13 cellular contexts compared by ENCODE assay signal in the genomic region with DNA sequence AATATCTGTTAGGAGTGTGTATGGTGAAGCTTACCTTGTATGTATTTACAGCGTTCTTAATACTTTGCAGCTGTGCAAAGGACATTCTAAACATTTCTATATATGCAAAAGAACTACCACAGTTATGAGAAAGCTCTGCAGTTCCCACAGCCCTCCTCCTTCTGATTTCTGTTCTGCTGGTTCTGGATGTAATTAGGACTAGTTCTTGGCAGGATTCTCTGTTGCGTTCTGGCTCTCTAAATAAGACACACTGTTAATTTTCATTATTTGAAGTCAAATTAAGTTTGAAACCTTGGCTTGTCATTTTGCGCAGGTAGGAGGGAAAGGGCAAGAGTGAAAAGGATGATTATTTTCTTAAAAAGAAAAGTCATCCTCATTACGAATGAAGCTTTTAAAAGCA.
A peak's percentile ranks its signal among the peaks of the same experiment; 100 is the strongest.
DNase-seq lines count a peak whose midpoint lies in the region; ATAC-seq and TF ChIP-seq lines count a peak whose summit lies in the region.
"Had no signal": no experiment of that assay in that cellular context is flagged by ENCODE, and none has a peak within 500 bp of the region (broad histone marks: within the 10 kb centered on the region; RNA-seq: fewer than 3 reads in every experiment).

No MANE protein-coding gene starts in this region.

- H3K4me1 ChIP-seq in cardiac muscle cell (ENCODE audit: low read depth) (no peaks in the 10 kb centered on the region), right cardiac atrium (ENCODE audit: control insufficient read depth, insufficient read depth, low read length) (no peaks in the 10 kb centered on the region)

- H3K27me3 ChIP-seq in cardiac muscle cell (no peaks in the 10 kb centered on the region), right cardiac atrium (ENCODE audit: control insufficient read depth, insufficient read depth) (no peaks in the 10 kb centered on the region)
- H3K27me3 ChIP-seq: BLaER1 treated with 17β-estradiol and CSF1 and Interleukin-3, amounts not matched to agents 10 nM and 100 nM had no signal

- peaks cover 24% of the 10 kb centered on the region for H3K36me3 Mint-ChIP-seq in activated T-helper 1 cell treated with anti-CD3 and anti-CD28 coated beads, Interleukin-12 subunit alpha, Interleukin-12 subunit beta, Interleukin-2, Interleukin-4 antibody, amounts not matched to agents 30 ng/mL and 10 ng/mL and 1 ng/mL, durations not matched to agents 14 hours and 24 hours and 36 hours (ENCODE audit: low read depth)

- H3K27me3 Mint-ChIP-seq in activated T-helper 1 cell treated with anti-CD3 and anti-CD28 coated beads, Interleukin-12 subunit alpha, Interleukin-12 subunit beta, Interleukin-2, Interleukin-4 antibody, amounts not matched to agents 30 ng/mL and 10 ng/mL and 1 ng/mL, durations not matched to agents 14 hours and 24 hours and 36 hours (ENCODE audit: insufficient read depth): no peaks in the 10 kb centered on the region
- H3K27me3 Mint-ChIP-seq in stimulated activated naive CD8-positive, alpha-beta T cell treated with anti-CD3 and anti-CD28 coated beads, Interleukin-15, amount 100 ng/mL, for 72 hours: no peaks in the 10 kb centered on the region
- H3K27me3 Mint-ChIP-seq: CD4-positive, CD25-positive, alpha-beta regulatory T cell had no signal

- intact Hi-C loops in right cardiac atrium (cut with DNase I): no loop called here
- intact Hi-C loops in activated T-helper 1 cell treated with anti-CD3 and anti-CD28 coated beads, Interleukin-12 subunit alpha, Interleukin-12 subunit beta, Interleukin-2, Interleukin-4 antibody, amounts not matched to agents 30 ng/mL and 10 ng/mL and 1 ng/mL, durations not matched to agents 14 hours and 24 hours and 36 hours (cut with micrococcal nuclease): no loop called here

- no peak overlapping the region for H3K4me3 Mint-ChIP-seq in activated T-helper 1 cell treated with anti-CD3 and anti-CD28 coated beads, Interleukin-12 subunit alpha, Interleukin-12 subunit beta, Interleukin-2, Interleukin-4 antibody, amounts not matched to agents 30 ng/mL and 10 ng/mL and 1 ng/mL, durations not matched to agents 14 hours and 24 hours and 36 hours
- H3K4me3 Mint-ChIP-seq in stimulated activated naive CD8-positive, alpha-beta T cell treated with anti-CD3 and anti-CD28 coated beads, Interleukin-15, amount 100 ng/mL, for 72 hours: no peak overlapping the region
- H3K4me3 Mint-ChIP-seq: CD4-positive, CD25-positive, alpha-beta regulatory T cell had no signal

- peaks cover 6% of the 10 kb centered on the region for H3K4me1 Mint-ChIP-seq in activated T-helper 1 cell treated with anti-CD3 and anti-CD28 coated beads, Interleukin-12 subunit alpha, Interleukin-12 subunit beta, Interleukin-2, Interleukin-4 antibody, amounts not matched to agents 30 ng/mL and 10 ng/mL and 1 ng/mL, durations not matched to agents 14 hours and 24 hours and 36 hours (ENCODE audit: low read depth)
- H3K4me1 Mint-ChIP-seq in stimulated activated naive CD8-positive, alpha-beta T cell treated with anti-CD3 and anti-CD28 coated beads, Interleukin-15, amount 100 ng/mL, for 72 hours: peaks cover 11% of the 10 kb centered on the region

- DNase-seq in cardiac muscle cell (ENCODE audit: low read depth in 1 of 2, low spot score in 1 of 2): no peak
- DNase-seq in right cardiac atrium: no peak
- peak; percentile 62 for DNase-seq in fibroblast of peridontal ligament (ENCODE audit: extremely low read depth)
- no peak for DNase-seq in activated T-helper 1 cell treated with anti-CD3 and anti-CD28 coated beads, Interleukin-12 subunit alpha, Interleukin-12 subunit beta, Interleukin-2, Interleukin-4 antibody, amounts not matched to agents 30 ng/mL and 10 ng/mL and 1 ng/mL, durations not matched to agents 14 hours and 24 hours and 36 hours (ENCODE audit: low spot score)
- DNase-seq in GM19240 (ENCODE audit: insufficient read length, low spot score): no peak
- DNase-seq in stimulated activated naive CD8-positive, alpha-beta T cell treated with anti-CD3 and anti-CD28 coated beads, Interleukin-15, amount 100 ng/mL, for 72 hours: no peak
- DNase-seq: AML-193; CD4-positive, CD25-positive, alpha-beta regulatory T cell had no signal

- ATAC-seq in right cardiac atrium: no peak
- peak; percentile 76 for ATAC-seq in SK-N-SH treated with all-trans-retinoic acid at 6 μM for 48 hours
- no peak for ATAC-seq in stimulated activated naive CD8-positive, alpha-beta T cell treated with anti-CD3 and anti-CD28 coated beads, Interleukin-15, amount 100 ng/mL, for 72 hours
- ATAC-seq in activated CD4-positive, CD25-positive, alpha-beta regulatory T cell treated with anti-CD3 and anti-CD28 coated beads, Interleukin-2, amount 50 U/mL, for 24 hours: no peak

- TF ChIP-seq CTCF in cardiac muscle cell (IDR thresholded peaks at IDR 0.05; ENCODE audit: low read depth, low read length): no peak

- no peaks in the 10 kb centered on the region for H3K9me3 Mint-ChIP-seq in activated T-helper 1 cell treated with anti-CD3 and anti-CD28 coated beads, Interleukin-12 subunit alpha, Interleukin-12 subunit beta, Interleukin-2, Interleukin-4 antibody, amounts not matched to agents 30 ng/mL and 10 ng/mL and 1 ng/mL, durations not matched to agents 14 hours and 24 hours and 36 hours
- no peaks in the 10 kb centered on the region for H3K9me3 Mint-ChIP-seq in stimulated activated naive CD8-positive, alpha-beta T cell treated with anti-CD3 and anti-CD28 coated beads, Interleukin-15, amount 100 ng/mL, for 72 hours
- H3K9me3 Mint-ChIP-seq: CD4-positive, CD25-positive, alpha-beta regulatory T cell had no signal

- H3K27ac ChIP-seq in cardiac muscle cell (peak overlapping the region; percentile 45), right cardiac atrium (ENCODE audit: low read length) (no peak overlapping the region)
- H3K27ac ChIP-seq: 22Rv1; BLaER1 treated with 17β-estradiol and CSF1 and Interleukin-3, amounts not matched to agents 10 nM and 100 nM had no signal

- H3K36me3 ChIP-seq in cardiac muscle cell: peaks cover 17% of the 10 kb centered on the region

- H3K4me3 ChIP-seq in cardiac muscle cell (no peak overlapping the region), right cardiac atrium (ENCODE audit: low read length) (no peak overlapping the region)
- H3K4me3 ChIP-seq: BLaER1 treated with 17β-estradiol and CSF1 and Interleukin-3, amounts not matched to agents 10 nM and 100 nM; HAP-1 had no signal

- H3K27ac Mint-ChIP-seq in activated T-helper 1 cell treated with anti-CD3 and anti-CD28 coated beads, Interleukin-12 subunit alpha, Interleukin-12 subunit beta, Interleukin-2, Interleukin-4 antibody, amounts not matched to agents 30 ng/mL and 10 ng/mL and 1 ng/mL, durations not matched to agents 14 hours and 24 hours and 36 hours: no peak overlapping the region
- no peak overlapping the region for H3K27ac Mint-ChIP-seq in stimulated activated naive CD8-positive, alpha-beta T cell treated with anti-CD3 and anti-CD28 coated beads, Interleukin-15, amount 100 ng/mL, for 72 hours
- H3K27ac Mint-ChIP-seq: CD4-positive, CD25-positive, alpha-beta regulatory T cell had no signal

- 67% methylated on average over 4 of the region's 4 CpGs for WGBS in right cardiac atrium

- no peaks in the 10 kb centered on the region for H3K9me3 ChIP-seq in cardiac muscle cell (ENCODE audit: low read depth)
- H3K9me3 ChIP-seq in right cardiac atrium (ENCODE audit: control insufficient read depth, low read length): no peaks in the 10 kb centered on the region
- H3K9me3 ChIP-seq: BLaER1 treated with 17β-estradiol and CSF1 and Interleukin-3, amounts not matched to agents 10 nM and 100 nM; HAP-1 had no signal

TF ChIP-seq in SK-N-SH treated with all-trans-retinoic acid at 6 μM for 48 hours, 23 proteins besides CTCF, POLR2A, EP300 and RAD21:
- TF ChIP-seq TCF4 (CRISPR knock-in tag; IDR thresholded peaks at IDR 0.05; ENCODE audit: borderline replicate concordance) (0 out of 2 replicates have a peak, but pooled peaks have one; percentile 62), SNAI2 (CRISPR knock-in tag; IDR thresholded peaks at IDR 0.05) (no peak)
TF ChIP-seq in SK-N-SH treated with all-trans-retinoic acid at 6 μM for 48 hours: peak in this region for 1.
